Comparison of ENCODE assay signal across 1 cellular context in the genomic region with DNA sequence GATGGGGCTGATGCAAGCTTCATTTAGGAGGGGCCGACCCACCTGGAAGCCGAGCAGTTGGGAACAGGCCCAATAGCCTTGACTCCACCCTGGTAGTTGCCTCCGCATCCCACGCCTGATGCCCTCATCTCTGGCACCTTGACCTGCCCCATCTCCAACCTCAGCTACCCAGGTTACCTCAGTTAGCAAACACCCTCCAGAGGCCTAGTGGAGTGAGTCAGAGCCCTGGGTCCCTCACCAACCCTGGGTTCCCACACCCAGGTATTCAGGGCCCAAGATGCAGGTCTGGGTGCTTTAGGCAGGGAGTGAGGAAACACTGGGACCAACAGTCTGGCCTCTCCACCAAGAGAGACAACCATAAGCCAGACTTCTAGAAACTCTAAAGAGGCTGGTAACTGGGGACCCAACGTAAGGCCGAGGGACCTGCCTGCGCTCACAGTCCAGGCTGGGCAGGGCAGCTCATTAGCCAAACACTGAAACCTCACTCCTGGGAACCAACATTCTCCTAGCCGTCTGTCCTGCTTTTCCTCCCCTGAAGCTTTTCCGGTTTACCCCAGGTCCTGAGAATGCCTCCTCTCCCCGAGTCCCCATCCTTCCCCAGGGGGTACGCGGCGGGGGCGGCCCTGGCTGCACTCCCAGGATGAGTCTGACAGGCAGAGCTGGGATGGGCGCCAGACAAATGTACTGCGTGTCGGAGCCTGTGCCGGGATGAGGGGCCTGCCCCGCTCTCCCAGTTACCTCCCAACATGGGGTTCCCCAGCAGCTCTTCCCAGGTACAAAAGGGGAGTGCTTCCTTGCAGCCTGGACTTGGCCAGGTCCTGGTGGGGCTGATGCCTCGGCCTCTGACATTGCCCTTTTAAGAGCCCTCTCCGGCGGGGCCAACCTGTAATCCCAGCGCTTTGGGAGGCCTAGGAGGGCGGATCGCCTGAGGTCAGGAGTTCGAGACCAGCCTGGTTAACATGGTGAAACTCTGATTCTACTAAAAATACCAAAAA.
TF ChIP-seq lines count a peak whose summit lies in the region.

No MANE protein-coding gene starts in this region.

TF ChIP-seq in K562, 482 proteins besides CTCF, POLR2A, EP300 and RAD21 (continues in another document):
- TF ChIP-seq JUND (IDR thresholded peaks at IDR 0.05; ENCODE audit: borderline replicate concordance, low read depth, low read length) (peak; percentile 24; the same call in 1 of the 2 replicates), JUND (tag; IDR thresholded peaks at IDR 0.05; ENCODE audit: borderline replicate concordance, low read depth, low read length) (no peak), NEUROD1 (IDR thresholded peaks at IDR 0.05; ENCODE audit: borderline replicate concordance, low read depth, low read length, partially characterized antibody) (peak; percentile 64), GATAD2B (IDR thresholded peaks at IDR 0.05; ENCODE audit: borderline replicate concordance) (no peak), SUPT5H (IDR thresholded peaks at IDR 0.05) (peak; percentile 76), ETV6 (IDR thresholded peaks at IDR 0.05; ENCODE audit: borderline replicate concordance in 1 of 2, low read depth in 2 of 2, low read length in 1 of 2) (0 out of 4 replicates have a peak, but pooled peaks of 1 of the 2 experiments have one; percentile 3), ETV6 (CRISPR knock-in tag; IDR thresholded peaks at IDR 0.05; ENCODE audit: borderline replicate concordance) (0 out of 2 replicates have a peak, but pooled peaks have one; percentile 56), KDM1A (IDR thresholded peaks at IDR 0.05) (peak in 1 of 2 experiments; percentile 10; a peak in 1 of 4 replicates), KLF13 (tag; IDR thresholded peaks at IDR 0.05; ENCODE audit: borderline replicate concordance, low read depth) (no peak), TOE1 (IDR thresholded peaks at IDR 0.05; ENCODE audit: borderline replicate concordance) (peak; percentile 87), TOE1 (CRISPR knock-in tag; IDR thresholded peaks at IDR 0.05; ENCODE audit: borderline replicate concordance, low read depth) (no peak; the same call in 1 of the 2 replicates), GABPB1 (CRISPR knock-in tag; IDR thresholded peaks at IDR 0.05) (0 out of 2 replicates have a peak, but pooled peaks have one; percentile 37), RHOXF2B (CRISPR knock-in tag; conservative IDR thresholded peaks at IDR 0.05) (peak; percentile 11; the same call in 1 of the 2 replicates), PATZ1 (CRISPR knock-in tag; IDR thresholded peaks at IDR 0.05; ENCODE audit: borderline replicate concordance) (0 out of 2 replicates have a peak, but pooled peaks have one; percentile 32), MXI1 (IDR thresholded peaks at IDR 0.05; ENCODE audit: low read depth, low read length) (no peak), CBFB (CRISPR knock-in tag; IDR thresholded peaks at IDR 0.05) (0 out of 2 replicates have a peak, but pooled peaks have one; percentile 18), ARID3B (CRISPR knock-in tag; IDR thresholded peaks at IDR 0.05; ENCODE audit: borderline replicate concordance) (peak; percentile 64; the same call in 1 of the 2 replicates), RBM22 (IDR thresholded peaks at IDR 0.05; ENCODE audit: low read depth, low read length, poor library complexity, severe bottlenecking) (peak; percentile 96), ZBTB26 (CRISPR knock-in tag; IDR thresholded peaks at IDR 0.05) (peak; percentile 2; the same call in 1 of the 2 replicates), HBP1 (CRISPR knock-in tag; IDR thresholded peaks at IDR 0.05) (0 out of 2 replicates have a peak, but pooled peaks have one; percentile 50), MAFK (IDR thresholded peaks at IDR 0.05; ENCODE audit: low read length) (no peak), OTX1 (CRISPR knock-in tag; IDR thresholded peaks at IDR 0.05) (no peak), ARNT (IDR thresholded peaks at IDR 0.05) (no peak), MCM5 (IDR thresholded peaks at IDR 0.05; ENCODE audit: low read depth) (no peak), BRD4 (IDR thresholded peaks at IDR 0.05) (no peak)
- TF ChIP-seq, protein P1, sequence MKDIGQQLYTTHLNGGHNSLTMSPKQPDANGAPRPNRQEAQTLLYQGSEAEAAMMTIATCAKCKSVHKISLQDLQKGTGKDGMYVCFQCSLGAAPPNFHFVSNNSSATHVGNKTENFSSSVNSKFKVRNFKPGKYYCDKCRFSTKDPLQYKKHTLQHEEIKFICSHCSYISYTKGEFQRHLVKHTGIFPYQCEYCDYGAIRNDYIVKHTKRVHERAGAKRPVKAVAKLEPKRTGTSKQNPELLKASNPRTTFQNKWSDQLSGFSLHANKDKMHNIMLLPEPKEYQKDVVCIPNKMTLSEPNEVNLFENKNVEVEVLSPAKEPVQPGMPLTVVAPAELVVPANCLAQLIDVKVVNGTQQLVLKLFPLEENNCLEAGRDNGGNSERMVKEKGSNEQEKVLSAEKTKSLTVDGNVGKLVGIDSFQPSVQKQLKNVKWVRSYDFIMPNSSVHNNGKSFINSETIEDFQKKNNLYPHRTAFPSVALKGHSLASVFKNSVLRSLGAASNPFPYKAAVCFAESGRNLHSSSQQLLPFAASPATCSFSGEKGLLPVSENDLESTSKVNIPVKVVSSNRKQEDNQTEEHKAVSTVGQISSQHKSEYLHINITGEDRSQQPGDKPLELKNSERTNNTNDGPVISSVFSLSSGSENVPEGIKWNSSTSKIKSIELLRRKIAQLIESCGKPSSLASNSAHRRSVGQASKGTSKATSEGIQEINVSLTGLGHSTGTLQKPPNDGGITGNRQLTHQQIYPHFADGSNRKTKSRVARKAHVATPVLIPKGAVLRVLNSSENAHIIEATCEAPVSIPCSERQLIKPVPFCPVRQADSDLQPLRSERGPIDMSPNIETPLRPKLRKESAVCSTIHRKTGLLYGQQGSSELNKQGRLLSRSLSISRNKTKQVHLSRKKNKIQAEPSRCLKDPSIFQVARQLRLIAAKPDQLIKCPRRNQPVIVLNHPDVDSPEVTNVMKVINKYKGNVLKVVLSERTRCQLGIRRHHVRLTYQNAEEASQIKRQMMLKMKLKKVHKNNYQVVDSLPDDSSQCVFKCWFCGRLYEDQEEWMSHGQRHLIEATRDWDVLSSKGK (CRISPR knock-in tag; IDR thresholded peaks at IDR 0.05) = 0 out of 2 replicates have a peak, but pooled peaks have one; percentile 36
- TF ChIP-seq, protein P2, sequence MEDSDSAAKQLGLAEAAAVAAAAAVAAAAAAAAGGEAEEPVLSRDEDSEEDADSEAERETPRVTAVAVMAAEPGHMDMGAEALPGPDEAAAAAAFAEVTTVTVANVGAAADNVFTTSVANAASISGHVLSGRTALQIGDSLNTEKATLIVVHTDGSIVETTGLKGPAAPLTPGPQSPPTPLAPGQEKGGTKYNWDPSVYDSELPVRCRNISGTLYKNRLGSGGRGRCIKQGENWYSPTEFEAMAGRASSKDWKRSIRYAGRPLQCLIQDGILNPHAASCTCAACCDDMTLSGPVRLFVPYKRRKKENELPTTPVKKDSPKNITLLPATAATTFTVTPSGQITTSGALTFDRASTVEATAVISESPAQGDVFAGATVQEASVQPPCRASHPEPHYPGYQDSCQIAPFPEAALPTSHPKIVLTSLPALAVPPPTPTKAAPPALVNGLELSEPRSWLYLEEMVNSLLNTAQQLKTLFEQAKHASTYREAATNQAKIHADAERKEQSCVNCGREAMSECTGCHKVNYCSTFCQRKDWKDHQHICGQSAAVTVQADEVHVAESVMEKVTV (CRISPR knock-in tag; IDR thresholded peaks at IDR 0.05) = 0 out of 2 replicates have a peak, but pooled peaks have one; percentile 12
- TF ChIP-seq, protein P3, sequence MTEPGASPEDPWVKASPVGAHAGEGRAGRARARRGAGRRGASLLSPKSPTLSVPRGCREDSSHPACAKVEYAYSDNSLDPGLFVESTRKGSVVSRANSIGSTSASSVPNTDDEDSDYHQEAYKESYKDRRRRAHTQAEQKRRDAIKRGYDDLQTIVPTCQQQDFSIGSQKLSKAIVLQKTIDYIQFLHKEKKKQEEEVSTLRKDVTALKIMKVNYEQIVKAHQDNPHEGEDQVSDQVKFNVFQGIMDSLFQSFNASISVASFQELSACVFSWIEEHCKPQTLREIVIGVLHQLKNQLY (CRISPR knock-in tag; conservative IDR thresholded peaks at IDR 0.05) = peak in 1 of 2 experiments; percentile 16; a peak in 1 of 4 replicates
- TF ChIP-seq, protein P4, sequence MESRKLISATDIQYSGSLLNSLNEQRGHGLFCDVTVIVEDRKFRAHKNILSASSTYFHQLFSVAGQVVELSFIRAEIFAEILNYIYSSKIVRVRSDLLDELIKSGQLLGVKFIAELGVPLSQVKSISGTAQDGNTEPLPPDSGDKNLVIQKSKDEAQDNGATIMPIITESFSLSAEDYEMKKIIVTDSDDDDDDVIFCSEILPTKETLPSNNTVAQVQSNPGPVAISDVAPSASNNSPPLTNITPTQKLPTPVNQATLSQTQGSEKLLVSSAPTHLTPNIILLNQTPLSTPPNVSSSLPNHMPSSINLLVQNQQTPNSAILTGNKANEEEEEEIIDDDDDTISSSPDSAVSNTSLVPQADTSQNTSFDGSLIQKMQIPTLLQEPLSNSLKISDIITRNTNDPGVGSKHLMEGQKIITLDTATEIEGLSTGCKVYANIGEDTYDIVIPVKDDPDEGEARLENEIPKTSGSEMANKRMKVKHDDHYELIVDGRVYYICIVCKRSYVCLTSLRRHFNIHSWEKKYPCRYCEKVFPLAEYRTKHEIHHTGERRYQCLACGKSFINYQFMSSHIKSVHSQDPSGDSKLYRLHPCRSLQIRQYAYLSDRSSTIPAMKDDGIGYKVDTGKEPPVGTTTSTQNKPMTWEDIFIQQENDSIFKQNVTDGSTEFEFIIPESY (CRISPR knock-in tag; IDR thresholded peaks at IDR 0.05) = peak; percentile 83; the same call in 1 of the 2 replicates
- TF ChIP-seq, protein P5, sequence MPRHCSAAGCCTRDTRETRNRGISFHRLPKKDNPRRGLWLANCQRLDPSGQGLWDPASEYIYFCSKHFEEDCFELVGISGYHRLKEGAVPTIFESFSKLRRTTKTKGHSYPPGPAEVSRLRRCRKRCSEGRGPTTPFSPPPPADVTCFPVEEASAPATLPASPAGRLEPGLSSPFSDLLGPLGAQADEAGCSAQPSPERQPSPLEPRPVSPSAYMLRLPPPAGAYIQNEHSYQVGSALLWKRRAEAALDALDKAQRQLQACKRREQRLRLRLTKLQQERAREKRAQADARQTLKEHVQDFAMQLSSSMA (CRISPR knock-in tag; IDR thresholded peaks at IDR 0.05) = peak; percentile 54; the same call in 1 of the 2 replicates
